ENCODE assay signal across 25 cellular contexts in genomic region chr18:3616142-3616541, GRCh38.
DNase-seq lines count a peak whose midpoint lies in the region; ATAC-seq, FAIRE-seq and TF ChIP-seq lines count a peak whose summit lies in the region.
"Had no signal": no experiment of that assay in that cellular context is flagged by ENCODE, and none has a peak within 500 bp of the region (broad histone marks: within the 10 kb centered on the region; RNA-seq: fewer than 3 reads in every experiment).

No MANE protein-coding gene starts in this region.

- H3K27ac Mint-ChIP-seq in neural progenitor cell, result peak overlapping the region; percentile 79
- no peak overlapping the region for H3K27ac Mint-ChIP-seq in activated naive CD4-positive, alpha-beta T cell treated with anti-CD3 and anti-CD28 coated beads, Interleukin-2, amount 50 U/mL, for 72 hours
- H3K27ac Mint-ChIP-seq: B cell had no signal

- no peak overlapping the region; the same call in 1 of the 2 replicates for H4K91ac ChIP-seq in IMR-90 (ENCODE audit: insufficient read depth, low read depth, low read length)

- H2BK5ac ChIP-seq in IMR-90 (ENCODE audit: low read depth, low read length, poor library complexity, severe bottlenecking), result no peak overlapping the region

- peak overlapping the region; percentile 99 to 100 for H3K27ac ChIP-seq in A549
- H3K27ac ChIP-seq in IMR-90 (ENCODE audit: insufficient read depth, low read length), result no peak overlapping the region
- peak overlapping the region; percentile 54 for H3K27ac ChIP-seq in K562 (ENCODE audit: extremely low read depth, low read depth, low read length)
- H3K27ac ChIP-seq in neural progenitor cell, result no peak overlapping the region

- H2BK15ac ChIP-seq in IMR-90 (ENCODE audit: low read depth, low read length), result no peak overlapping the region

- CTCF ChIA-PET in A549 (lab: Yijun Ruan, JAX) (interaction anchor here (0.6 to 4.2 kb wide), 3 partner anchors 17 to 50 kb away, joined by 3 to 18 read pairs (median 3); no protein-coding TSS in a partner anchor), IMR-90 (lab: Yijun Ruan, JAX) (no interaction called here), K562 (lab: Yijun Ruan, JAX; ENCODE audit: low intra/inter-chr PET ratio) (no interaction called here)

- H3K4me3 ChIP-seq in A549 (no peak overlapping the region), IMR-90 (ENCODE audit: insufficient read depth, low read depth, low read length) (no peak overlapping the region), K562 (no peak overlapping the region), neural progenitor cell (no peak overlapping the region)
- H3K4me3 ChIP-seq: SK-N-MC had no signal

- DNase-seq in A549 (ENCODE audit: low read depth in 1 of 2, low spot score in 1 of 2) (no peak), IMR-90 (no peak), K562 (ENCODE audit: extremely low read depth in 1 of 4, low spot score in 3 of 4) (peak in 1 of 4 experiments; percentile 47), neural progenitor cell (ENCODE audit: low spot score) (no peak), dedifferentiated amniotic fluid mesenchymal stem cell (ENCODE audit: extremely low spot score) (no peak), HuH-7.5 (ENCODE audit: low spot score) (no peak), cortex of kidney (lab: John Stamatoyannopoulos, UW) (no peak)
- no peak for DNase-seq in activated naive CD4-positive, alpha-beta T cell treated with anti-CD3 and anti-CD28 coated beads, Interleukin-2, amount 50 U/mL, for 72 hours (ENCODE audit: low spot score in 2 of 2)
- DNase-seq: DMS 273 treated with DMSO at 0.1 percent for 48 hours; DND-41; KBM-7; NCI-H1092 treated with DMSO at 0.1 percent for 48 hours; NCI-H1436 treated with DMSO at 0.1 percent for 48 hours; NCI-H2029; NCI-H2171; NCI-H345; NCI-H524; NCI-H774; NK-92 treated with Interleukin-12 subunit alpha and Interleukin-12 subunit beta, amount 100 ng/mL, for 24 hours; OCI-M1; SHP77 treated with DMSO at 0.1 percent for 48 hours; SW 1271 had no signal

- H3K27me3 ChIP-seq in IMR-90 (ENCODE audit: control insufficient read depth, insufficient read depth, low read length) (no peaks in the 10 kb centered on the region), K562 (ENCODE audit: control insufficient read depth in 2 of 2, insufficient read depth in 2 of 2, low read length in 2 of 2) (no peaks in the 10 kb centered on the region), neural progenitor cell (no peaks in the 10 kb centered on the region)

- H3K18ac ChIP-seq in IMR-90 (ENCODE audit: low read depth, low read length), result no peak overlapping the region

- TF ChIP-seq CTCF in A549 (IDR thresholded peaks at IDR 0.05), result no peak
- no peak for TF ChIP-seq CTCF in IMR-90 (conservative IDR thresholded peaks at IDR 0.05; ENCODE audit: low read depth, low read length)
- TF ChIP-seq CTCF in K562 (IDR thresholded peaks at IDR 0.05 in 2 of 3, conservative IDR thresholded peaks at IDR 0.05 in 1 of 3; ENCODE audit: insufficient read depth in 2 of 3, low read depth in 1 of 3, low read length in 3 of 3), result no peak
- TF ChIP-seq CTCF in neural progenitor cell (IDR thresholded peaks at IDR 0.05), result no peak

- H3K36me3 Mint-ChIP-seq in neural progenitor cell, result peaks cover 3% of the 10 kb centered on the region
- H3K36me3 Mint-ChIP-seq in activated naive CD4-positive, alpha-beta T cell treated with anti-CD3 and anti-CD28 coated beads, Interleukin-2, amount 50 U/mL, for 72 hours, result no peaks in the 10 kb centered on the region

- H3K4ac ChIP-seq in IMR-90 (ENCODE audit: low read depth, low read length), result no peak overlapping the region

- intact Hi-C loops in IMR-90 (cut with micrococcal nuclease), result no loop called here
- intact Hi-C loops in K562 (cut with micrococcal nuclease), result no loop called here

- peak overlapping the region; percentile 53; the same call in 1 of the 2 replicates for H2BK20ac ChIP-seq in IMR-90 (ENCODE audit: low read depth, low read length)

- H3K4me2 ChIP-seq in A549 (peak overlapping the region; percentile 15; the same call in 1 of the 3 replicates), IMR-90 (ENCODE audit: low read depth, low read length) (no peak overlapping the region), K562 (ENCODE audit: insufficient read depth, low read length) (no peak overlapping the region; the same call in 1 of the 2 replicates), neural progenitor cell (no peak overlapping the region)

- H4K8ac ChIP-seq in IMR-90 (ENCODE audit: low read depth in 2 of 2, low read length in 2 of 2), result 0 out of 4 replicates have a peak overlapping the region, but pooled peaks of 1 of the 2 experiments have one; percentile 38

- no peak overlapping the region for H2AK9ac ChIP-seq in IMR-90 (replicated peaks; ENCODE audit: low read depth, low read length, poor library complexity)

- WGBS in A549 (ENCODE audit: missing lambda C conversion rate), result 88% methylated on average over 6 of the region's 6 CpGs
- WGBS in IMR-90 (ENCODE audit: extremely low coverage in 2 of 2, insufficient read length in 1 of 2), 2 experiments, result 92% methylated on average over 2 of the region's 6 CpGs; no CpG with 5 or more reads in 1 of the 2 experiments
- 44% methylated on average over 6 of the region's 6 CpGs for WGBS in K562 (ENCODE audit: insufficient coverage, low coverage, missing lambda C conversion rate)

- TF ChIP-seq RAD21 in A549 (conservative IDR thresholded peaks at IDR 0.05 in 1 of 2, IDR thresholded peaks at IDR 0.05 in 1 of 2), result no peak
- TF ChIP-seq RAD21 in IMR-90 (IDR thresholded peaks at IDR 0.05; ENCODE audit: low read length), result no peak
- TF ChIP-seq RAD21 in K562 (CRISPR knock-in tag; conservative IDR thresholded peaks at IDR 0.05 in 1 of 2, IDR thresholded peaks at IDR 0.05 in 1 of 2), result no peak

- H2AFZ ChIP-seq in IMR-90 (replicated peaks; ENCODE audit: low read length, poor library complexity) (no peak overlapping the region), K562 (ENCODE audit: low read depth, low read length) (peak overlapping the region; percentile 53; the same call in 1 of the 2 replicates), neural progenitor cell (replicated peaks) (no peak overlapping the region)

- TF ChIP-seq EP300 in A549 (IDR thresholded peaks at IDR 0.05) (no peak), K562 (IDR thresholded peaks at IDR 0.05; ENCODE audit: low read length) (no peak)

- H3K4me1 Mint-ChIP-seq in neural progenitor cell, result peaks cover 54% of the 10 kb centered on the region
- H3K4me1 Mint-ChIP-seq: B cell had no signal

- POLR2A ChIA-PET in A549 (lab: Yijun Ruan, JAX) (no interaction called here), IMR-90 (lab: Charles Lee; ENCODE audit: unreplicated experiment) (no interaction called here), K562 (lab: Yijun Ruan, JAX) (interaction anchor here (1.0 to 3.1 kb wide), 5 partner anchors 8 to 38 kb away, joined by 3 to 27 read pairs (median 11); no protein-coding TSS in a partner anchor)

- no peak for TF ChIP-seq POLR2A in A549 (IDR thresholded peaks at IDR 0.05; ENCODE audit: low read length)
- no peak for TF ChIP-seq POLR2A in IMR-90 (IDR thresholded peaks at IDR 0.05; ENCODE audit: low read depth, low read length)
- TF ChIP-seq POLR2A in K562 (conservative IDR thresholded peaks at IDR 0.05), result no peak

- H4K20me1 ChIP-seq in IMR-90 (ENCODE audit: insufficient read depth, low read length) (no peaks in the 10 kb centered on the region), K562 (replicated peaks; ENCODE audit: control insufficient read depth, insufficient read depth, low read length) (no peaks in the 10 kb centered on the region), neural progenitor cell (ENCODE audit: low read depth) (no peaks in the 10 kb centered on the region)

- peak overlapping the region; percentile 90 for H2AK5ac ChIP-seq in IMR-90 (ENCODE audit: low read depth, low read length)

- peaks cover 49% of the 10 kb centered on the region for H3K4me1 ChIP-seq in A549
- H3K4me1 ChIP-seq in IMR-90 (ENCODE audit: control insufficient read depth, insufficient read depth, low read length), result peaks cover 15% of the 10 kb centered on the region
- peaks cover 39 to 55% of the 10 kb centered on the region in 2 experiments for H3K4me1 ChIP-seq in K562 (replicated peaks in 1 of 2; ENCODE audit: control insufficient read depth in 2 of 2, insufficient read depth in 2 of 2, low read length in 2 of 2)
- peaks cover 30% of the 10 kb centered on the region for H3K4me1 ChIP-seq in neural progenitor cell

- H3K9me3 ChIP-seq in A549 (peaks cover 3% of the 10 kb centered on the region; the same call in 1 of the 3 replicates), IMR-90 (ENCODE audit: control insufficient read depth, insufficient read depth, low read length) (peaks cover 3% of the 10 kb centered on the region; the same call in 1 of the 2 replicates), K562 (replicated peaks; ENCODE audit: control insufficient read depth, insufficient read depth, low read depth, low read length) (no peaks in the 10 kb centered on the region; the same call in 1 of the 2 replicates), neural progenitor cell (ENCODE audit: low read depth) (no peaks in the 10 kb centered on the region)

- no peak overlapping the region for H2BK120ac ChIP-seq in IMR-90 (ENCODE audit: low read depth, low read length)

- 0 out of 2 replicates have a peak, but pooled peaks cover 4% of the 10 kb centered on the region for H3K9me1 ChIP-seq in IMR-90 (ENCODE audit: insufficient read depth, low read length)
- H3K9me1 ChIP-seq in K562 (ENCODE audit: control insufficient read depth, insufficient read depth, low read length), result no peaks in the 10 kb centered on the region

- no peak overlapping the region; the same call in 1 of the 2 replicates for H4K5ac ChIP-seq in IMR-90 (ENCODE audit: low read depth, low read length)

- in situ Hi-C loops in IMR-90 (cut with MboI; ENCODE audit: low sequenced_read_pairs), result loop anchor here (25.0 kb wide), 1 partner anchor 629 kb away; no protein-coding TSS in a partner anchor
- in situ Hi-C loops in K562 (cut with MboI), result no loop called here

- dilution Hi-C loops in IMR-90 (cut with HindIII; ENCODE audit: low sequenced_read_pairs, unreplicated experiment), result no loop called here

- no TSS peak for BruUV-seq in IMR-90 (replicated peaks; lab: Mats Ljungman, UMichigan)
- BruUV-seq in K562 (replicated peaks; lab: Mats Ljungman, UMichigan), result no TSS peak

- no peak for ATAC-seq in A549
- no peak for ATAC-seq in IMR-90 (ENCODE audit: low read depth)
- peak; percentile 2; the same call in 1 of the 3 replicates for ATAC-seq in K562
- ATAC-seq in activated naive CD4-positive, alpha-beta T cell treated with anti-CD3 and anti-CD28 coated beads, Interleukin-2, amount 50 U/mL, for 72 hours, result no peak

- peaks cover 32% of the 10 kb centered on the region for H3F3A ChIP-seq in neural progenitor cell (ENCODE audit: low read depth)

- no peaks in the 10 kb centered on the region for H3K79me2 ChIP-seq in K562 (ENCODE audit: control insufficient read depth, insufficient read depth, low read length)
- no peaks in the 10 kb centered on the region for H3K79me2 ChIP-seq in neural progenitor cell (ENCODE audit: low read depth)

- no peak for FAIRE-seq in A549 (lab: Jason Lieb, UNC)
- FAIRE-seq in K562 (lab: Jason Lieb, UNC), result no peak
- FAIRE-seq: GM12891 had no signal

- H3K36me3 ChIP-seq in IMR-90 (ENCODE audit: control insufficient read depth, insufficient read depth, low read length), result no peaks in the 10 kb centered on the region
- H3K36me3 ChIP-seq in K562 (ENCODE audit: control insufficient read depth, insufficient read depth, low read length), result no peaks in the 10 kb centered on the region
- H3K36me3 ChIP-seq in neural progenitor cell, result no peaks in the 10 kb centered on the region

- no peaks in the 10 kb centered on the region for H3K9me3 Mint-ChIP-seq in neural progenitor cell
- H3K9me3 Mint-ChIP-seq in activated naive CD4-positive, alpha-beta T cell treated with anti-CD3 and anti-CD28 coated beads, Interleukin-2, amount 50 U/mL, for 72 hours, result peaks cover 0 to 3% of the 10 kb centered on the region in 2 donors

- no peak overlapping the region for H3K23ac ChIP-seq in IMR-90 (ENCODE audit: low read depth, low read length)

- H3K79me1 ChIP-seq in IMR-90 (ENCODE audit: low read depth in 1 of 2, low read length in 2 of 2), result peaks cover 0 to 3% of the 10 kb centered on the region in 2 experiments; a peak in 1 of 4 replicates

- peaks cover 3% of the 10 kb centered on the region for H3K27me3 Mint-ChIP-seq in neural progenitor cell (ENCODE audit: insufficient read depth, low read depth)
- H3K27me3 Mint-ChIP-seq: B cell had no signal

- no peak overlapping the region for H3K14ac ChIP-seq in IMR-90 (replicated peaks; ENCODE audit: low read depth, low read length)

- H3K4me3 Mint-ChIP-seq in neural progenitor cell, result no peak overlapping the region
- H3K4me3 Mint-ChIP-seq: B cell had no signal

- H3K9ac ChIP-seq in IMR-90 (ENCODE audit: low read depth, low read length) (no peak overlapping the region), K562 (ENCODE audit: insufficient read depth in 1 of 2, low read depth in 2 of 2, low read length in 2 of 2) (peak overlapping the region; percentile 16 to 32; a peak in 3 of 4 replicates), neural progenitor cell (no peak overlapping the region)

- H3K56ac ChIP-seq in IMR-90 (ENCODE audit: extremely low read depth, insufficient read depth, low read length), result no peak overlapping the region

Comparison
In these comparisons a context has a peak if more than half of its experiments do, and no peak if none do; other contexts are left out.
1. H3K27ac ChIP-seq: peak in A549 (2 of 2) and K562 (single experiment); none in IMR-90 (single experiment) and neural progenitor cell (single experiment).
2. H3K9ac ChIP-seq: peak in K562 (2 of 2); none in IMR-90 (single experiment) and neural progenitor cell (single experiment).